ENCODE assay signal across 13 cellular contexts in the genomic region with DNA sequence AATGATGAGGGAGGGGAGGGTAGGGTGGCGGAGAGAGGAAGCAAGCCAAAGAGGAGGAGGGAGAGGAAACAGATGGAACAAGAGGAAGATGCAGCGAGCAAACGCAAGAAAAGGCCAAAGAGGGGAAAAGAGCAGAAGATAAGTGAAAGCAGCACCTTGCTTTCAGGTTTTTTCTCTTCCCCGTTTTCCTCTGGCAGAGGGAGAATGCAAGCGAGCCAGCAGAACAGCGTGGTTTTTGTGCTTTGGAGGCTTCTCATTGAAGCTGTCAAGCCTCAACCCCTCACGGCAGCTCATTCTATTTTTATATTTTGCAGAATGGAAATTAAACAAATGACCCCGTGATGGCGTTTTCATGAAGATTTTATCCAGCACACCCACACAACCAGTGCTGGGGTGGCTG.
DNase-seq lines count a peak whose midpoint lies in the region; ATAC-seq and TF ChIP-seq lines count a peak whose summit lies in the region.
"Had no signal": no experiment of that assay in that cellular context is flagged by ENCODE, and none has a peak within 500 bp of the region (broad histone marks: within the 10 kb centered on the region; RNA-seq: fewer than 3 reads in every experiment).

No MANE protein-coding gene starts in this region.

- H3K9ac ChIP-seq in stomach smooth muscle (ENCODE audit: low read length in 2 of 2) = no peak overlapping the region

- H3K4me3 Mint-ChIP-seq in activated naive CD8-positive, alpha-beta T cell treated with anti-CD3 and anti-CD28 coated beads, Interleukin-2, amount 50 U/mL, for 24 hours = peak overlapping the region; percentile 63
- H3K4me3 Mint-ChIP-seq in T-cell = peak overlapping the region in 1 of 3 donors; percentile 7

- no peaks in the 10 kb centered on the region for H3K36me3 ChIP-seq in right atrium auricular region
- H3K36me3 ChIP-seq in stomach smooth muscle (ENCODE audit: control insufficient read depth in 2 of 2, insufficient read depth in 2 of 2, low read length in 2 of 2) = no peaks in the 10 kb centered on the region

- H3K4me3 ChIP-seq in right atrium auricular region (no peak overlapping the region), stomach smooth muscle (ENCODE audit: low read length in 2 of 2) (peak overlapping the region; percentile 31 to 60)

- peaks cover 2% of the 10 kb centered on the region for H3K36me3 Mint-ChIP-seq in activated naive CD8-positive, alpha-beta T cell treated with anti-CD3 and anti-CD28 coated beads, Interleukin-2, amount 50 U/mL, for 24 hours (ENCODE audit: low read depth)
- no peaks in the 10 kb centered on the region for H3K36me3 Mint-ChIP-seq in T-cell

- POLR2A ChIA-PET in T-cell (lab: Charles Lee) = no interaction called here

- no peak overlapping the region for H3K27ac ChIP-seq in right atrium auricular region
- H3K27ac ChIP-seq in stomach smooth muscle (ENCODE audit: low read length) = peak overlapping the region; percentile 46
- H3K27ac ChIP-seq: C4-2B had no signal

- H3K9me3 Mint-ChIP-seq in activated naive CD8-positive, alpha-beta T cell treated with anti-CD3 and anti-CD28 coated beads, Interleukin-2, amount 50 U/mL, for 24 hours = no peaks in the 10 kb centered on the region
- H3K9me3 Mint-ChIP-seq in T-cell = no peaks in the 10 kb centered on the region

- DNase-seq in Right ventricle myocardium superior (no peak), right atrium auricular region (ENCODE audit: low spot score) (no peak), KBM-7 (peak; percentile 36), GM19238 (ENCODE audit: insufficient read length, low spot score) (no peak), UCSD-AML1 (lab: John Stamatoyannopoulos, UW; ENCODE audit: unreplicated experiment) (no peak), T-cell (no peak)
- no peak for DNase-seq in activated naive CD8-positive, alpha-beta T cell treated with anti-CD3 and anti-CD28 coated beads, Interleukin-2, amount 50 U/mL, for 24 hours
- DNase-seq: activated CD4-positive, alpha-beta T cell treated with anti-CD3 and anti-CD28 coated beads for 4 hours; activated gamma-delta T cell; NCI-H1694 treated with DMSO at 0.1 percent for 48 hours; stimulated activated naive CD4-positive, alpha-beta T cell treated with Interleukin-2 at 50 U/mL for 16 hours had no signal

- TF ChIP-seq CTCF in right atrium auricular region (IDR thresholded peaks at IDR 0.05) = no peak

- peak overlapping the region; percentile 24 for H3K27ac Mint-ChIP-seq in activated naive CD8-positive, alpha-beta T cell treated with anti-CD3 and anti-CD28 coated beads, Interleukin-2, amount 50 U/mL, for 24 hours
- H3K27ac Mint-ChIP-seq in T-cell = peak overlapping the region in 1 of 2 donors; percentile 11

- ATAC-seq in Right ventricle myocardium superior (ENCODE audit: poor library complexity) (peak; percentile 65), T-cell (replicated peaks in 1 of 4) (no peak)
- ATAC-seq in activated naive CD8-positive, alpha-beta T cell treated with anti-CD3 and anti-CD28 coated beads, Interleukin-2, amount 50 U/mL, for 24 hours = no peak

- H3K9me3 ChIP-seq in right atrium auricular region (no peaks in the 10 kb centered on the region), stomach smooth muscle (ENCODE audit: control insufficient read depth in 2 of 2, low read length in 2 of 2) (no peaks in the 10 kb centered on the region)

- H3K4me1 Mint-ChIP-seq in activated naive CD8-positive, alpha-beta T cell treated with anti-CD3 and anti-CD28 coated beads, Interleukin-2, amount 50 U/mL, for 24 hours = peaks cover 32% of the 10 kb centered on the region
- peaks cover 16 to 19% (median 18%) of the 10 kb centered on the region in 3 donors for H3K4me1 Mint-ChIP-seq in T-cell

- H3K4me1 ChIP-seq in right atrium auricular region = peaks cover 0 to 23% of the 10 kb centered on the region in 2 donors
- peaks cover 14% of the 10 kb centered on the region for H3K4me1 ChIP-seq in stomach smooth muscle (ENCODE audit: control insufficient read depth, insufficient read depth, low read length)

- H3K27me3 Mint-ChIP-seq in activated naive CD8-positive, alpha-beta T cell treated with anti-CD3 and anti-CD28 coated beads, Interleukin-2, amount 50 U/mL, for 24 hours = peaks cover 55% of the 10 kb centered on the region
- peaks cover 32 to 33% of the 10 kb centered on the region in 2 donors for H3K27me3 Mint-ChIP-seq in T-cell

- intact Hi-C loops in Right ventricle myocardium superior (cut with DNase I) = no loop called here

- in situ Hi-C loops in KBM-7 (cut with MboI; ENCODE audit: low pct_unique_long_range_greater_than_20kb, low sequenced_read_pairs) = no loop called here

- CTCF ChIA-PET in T-cell (lab: Charles Lee) = interaction anchor here (0.6 to 0.9 kb wide), 4 partner anchors 21 to 319 kb away, joined by 3 read pairs; no protein-coding TSS in a partner anchor

- H3K27me3 ChIP-seq in right atrium auricular region (no peaks in the 10 kb centered on the region), stomach smooth muscle (ENCODE audit: control insufficient read depth in 1 of 2, insufficient read depth in 2 of 2, low read length in 2 of 2) (peaks cover 4 to 13% of the 10 kb centered on the region in 2 donors)

Comparison
In these comparisons a context has a peak if more than half of its experiments do, and no peak if none do; other contexts are left out.
1. H3K4me3 ChIP-seq: peak in stomach smooth muscle (2 of 2); none in right atrium auricular region (0 of 2).